ENCODE assay signal across 32 cellular contexts in the genomic region with DNA sequence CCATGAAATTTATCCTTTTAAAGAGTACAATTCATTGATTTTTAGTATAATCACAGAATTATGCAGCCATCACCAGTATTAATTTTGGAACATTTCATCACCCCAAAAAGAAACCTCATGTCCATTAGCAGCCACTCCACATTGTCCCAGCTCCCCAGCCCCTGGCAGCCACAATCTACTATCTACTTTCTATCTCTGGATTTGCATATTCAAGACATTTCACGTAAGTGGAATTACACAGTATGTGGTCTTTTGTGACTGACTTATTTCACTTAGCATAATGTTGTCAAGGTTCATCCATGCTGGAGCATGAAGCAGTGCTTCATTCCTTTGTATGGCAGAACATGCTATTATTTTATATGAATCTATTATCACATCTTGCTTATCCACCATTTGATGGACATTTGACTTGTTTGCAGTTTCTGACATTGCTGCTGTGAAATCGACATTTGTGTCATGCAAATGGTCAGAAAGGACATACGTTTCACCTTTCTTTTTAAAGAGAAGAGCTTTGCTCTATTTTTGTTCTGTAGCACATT. TPM values are rescaled to one million over a fixed set of nuclear protein-coding genes. Genes with fewer than 3 reads are reported as not detected.
A peak's percentile ranks its signal among the peaks of the same experiment; 100 is the strongest.
DNase-seq lines count a peak whose midpoint lies in the region; ATAC-seq, FAIRE-seq and TF ChIP-seq lines count a peak whose summit lies in the region.
"Had no signal": no experiment of that assay in that cellular context is flagged by ENCODE, and none has a peak within 500 bp of the region (broad histone marks: within the 10 kb centered on the region; RNA-seq: fewer than 3 reads in every experiment).

No MANE protein-coding gene starts in this region.

- FAIRE-seq in GM12891 (lab: Jason Lieb, UNC) (no peak), H54 (lab: Jason Lieb, UNC) (no peak)

- H3K4me3 Mint-ChIP-seq in brain = peak overlapping the region in 1 of 5 experiments; percentile 52
- H3K4me3 Mint-ChIP-seq: stimulated activated naive CD8-positive, alpha-beta T cell treated with anti-CD3 and anti-CD28 coated beads, Interleukin-15, Interleukin-2, amounts not matched to agents 100 ng/mL and 50 ng/mL, for 24 hours; T-helper 1 cell treated with Interleukin-12 subunit alpha and Interleukin-12 subunit beta and Interleukin-4 antibody, amounts not matched to agents 30 μg/mL and 1 μg/mL, for 36 hours had no signal

- peaks cover 11% of the 10 kb centered on the region for H3K36me3 Mint-ChIP-seq in brain
- H3K36me3 Mint-ChIP-seq: immature natural killer cell had no signal

- no peak for DNase-seq in GM12891 (ENCODE audit: insufficient read length, low spot score)
- DNase-seq in Karpas-422 = peak; percentile 48
- no peak for DNase-seq in H54 (ENCODE audit: insufficient read length, low spot score)
- DNase-seq in NCI-H2196 (lab: John Stamatoyannopoulos, UW; ENCODE audit: unreplicated experiment) = no peak
- DNase-seq in NOMO-1 (lab: John Stamatoyannopoulos, UW; ENCODE audit: unreplicated experiment in 2 of 2) = no peak
- DNase-seq: activated CD4-positive, alpha-beta T cell treated with anti-CD3 and anti-CD28 coated beads for 1 hour; activated CD8-positive, alpha-beta T cell treated with anti-CD3 and anti-CD28 coated beads, Interleukin-2, amount 10 ng/mL, durations not matched to agents 7 days and 5 days; activated T-cell treated with anti-CD3 and anti-CD28 coated beads for 4 hours; aorta; CD4-positive, CD25-positive, alpha-beta regulatory T cell; cortex of kidney; effector memory CD8-positive, alpha-beta T cell; EL; heart right ventricle; immature natural killer cell; Kasumi-1; NCI-H510A treated with DMSO at 0.1 percent for 48 hours; RPMI8226; SK-N-SH had no signal

- H4K20me1 ChIP-seq in Karpas-422 (ENCODE audit: insufficient read depth, low read depth, low read length) = peaks cover 28% of the 10 kb centered on the region; the same call in 1 of the 2 replicates

- TF ChIP-seq POLR2A in GM12891 (IDR thresholded peaks at IDR 0.05; ENCODE audit: low read depth, low read length) = no peak
- no peak for TF ChIP-seq POLR2A in H54 (IDR thresholded peaks at IDR 0.05; ENCODE audit: low read depth, low read length)

- no peaks in the 10 kb centered on the region for H3K27me3 Mint-ChIP-seq in brain
- H3K27me3 Mint-ChIP-seq: CD4-positive, CD25-positive, alpha-beta regulatory T cell; effector memory CD8-positive, alpha-beta T cell; stimulated activated naive CD8-positive, alpha-beta T cell treated with anti-CD3 and anti-CD28 coated beads, Interleukin-15, Interleukin-2, amounts not matched to agents 100 ng/mL and 50 ng/mL, for 24 hours had no signal

- H3K27ac Mint-ChIP-seq in brain = peak overlapping the region in 3 of 5 experiments; percentile 35 to 89 (median 61)
- H3K27ac Mint-ChIP-seq: activated naive CD4-positive, alpha-beta T cell treated with anti-CD3 and anti-CD28 coated beads, Interleukin-2, amount 50 U/mL, for 72 hours; stimulated activated naive CD8-positive, alpha-beta T cell treated with anti-CD3 and anti-CD28 coated beads, Interleukin-15, Interleukin-2, amounts not matched to agents 100 ng/mL and 50 ng/mL, for 24 hours; T-helper 1 cell treated with Interleukin-12 subunit alpha and Interleukin-12 subunit beta and Interleukin-4 antibody, amounts not matched to agents 30 μg/mL and 1 μg/mL, for 36 hours had no signal

- TF ChIP-seq CTCF in brain (conservative IDR thresholded peaks at IDR 0.05) = no peak
- TF ChIP-seq CTCF in neutrophil (IDR thresholded peaks at IDR 0.05) = no peak

- H3K4me1 ChIP-seq in Karpas-422 (ENCODE audit: low read length) (peaks cover 44% of the 10 kb centered on the region), neutrophil (ENCODE audit: control insufficient read depth in 1 of 2, insufficient read depth in 1 of 2, low read depth in 1 of 2, low read length in 1 of 2) (peaks cover 98 to 100% of the 10 kb centered on the region in 2 experiments)

- H3K9me3 Mint-ChIP-seq in brain = no peaks in the 10 kb centered on the region
- H3K9me3 Mint-ChIP-seq: activated naive CD4-positive, alpha-beta T cell treated with anti-CD3 and anti-CD28 coated beads, Interleukin-2, amount 50 U/mL, for 72 hours; CD4-positive, CD25-positive, alpha-beta regulatory T cell; effector memory CD8-positive, alpha-beta T cell; immature natural killer cell; stimulated activated naive CD8-positive, alpha-beta T cell treated with anti-CD3 and anti-CD28 coated beads, Interleukin-15, Interleukin-2, amounts not matched to agents 100 ng/mL and 50 ng/mL, for 24 hours; T-helper 1 cell treated with Interleukin-12 subunit alpha and Interleukin-12 subunit beta and Interleukin-4 antibody, amounts not matched to agents 30 μg/mL and 1 μg/mL, for 36 hours had no signal

- no peaks in the 10 kb centered on the region for H3K27me3 ChIP-seq in Karpas-422 (ENCODE audit: low read length)
- H3K27me3 ChIP-seq in neutrophil = no peaks in the 10 kb centered on the region
- H3K27me3 ChIP-seq: cardiac muscle cell, heart right ventricle, vagina had no signal

- H3K79me2 ChIP-seq in Karpas-422 (ENCODE audit: low read length) = peaks cover 97% of the 10 kb centered on the region

- no peaks in the 10 kb centered on the region for H3K9me3 ChIP-seq in Karpas-422 (ENCODE audit: low read length)
- no peaks in the 10 kb centered on the region for H3K9me3 ChIP-seq in neutrophil
- H3K9me3 ChIP-seq: heart right ventricle, SK-N-SH, vagina had no signal

- H3K4me2 ChIP-seq in Karpas-422 (ENCODE audit: low read depth, low read length, poor library complexity, severe bottlenecking) = peak overlapping the region; percentile 60
- H3K4me2 ChIP-seq: SK-N-SH had no signal

- no peak overlapping the region for H2AFZ ChIP-seq in Karpas-422 (ENCODE audit: low read length)

- H3K9ac ChIP-seq in Karpas-422 (ENCODE audit: low read length) = no peak overlapping the region
- H3K9ac ChIP-seq: SK-N-SH had no signal

- H3K4me1 Mint-ChIP-seq in brain = peaks cover 70% of the 10 kb centered on the region

- ATAC-seq in GM18498 (IDR thresholded peaks at IDR 0.05; ENCODE audit: unreplicated experiment) = no peak
- ATAC-seq: activated CD8-positive, alpha-beta T cell treated with anti-CD3 and anti-CD28 coated beads, Interleukin-2, amount 10 ng/mL, durations not matched to agents 7 days and 5 days; activated naive CD4-positive, alpha-beta T cell treated with anti-CD3 and anti-CD28 coated beads, Interleukin-2, amount 50 U/mL, for 72 hours; effector memory CD8-positive, alpha-beta T cell; heart right ventricle; left lobe of liver had no signal

- H3K27ac ChIP-seq in Karpas-422 (ENCODE audit: low read length) (peak overlapping the region; percentile 32), neutrophil (peak overlapping the region; percentile 85)
- H3K27ac ChIP-seq: cardiac muscle cell, vagina had no signal

- no peaks in the 10 kb centered on the region for H3K36me3 ChIP-seq in Karpas-422 (ENCODE audit: insufficient read depth, low read length)
- no peaks in the 10 kb centered on the region for H3K36me3 ChIP-seq in neutrophil
- H3K36me3 ChIP-seq: cardiac muscle cell, vagina had no signal

- no peaks in the 10 kb centered on the region for H3K9me2 ChIP-seq in Karpas-422 (replicated peaks; ENCODE audit: insufficient read depth, low read length)
- H3K9me2 ChIP-seq: SK-N-SH had no signal

- H3K4me3 ChIP-seq in Karpas-422 (ENCODE audit: low read length) (peak overlapping the region; percentile 8), neutrophil (ENCODE audit: low read depth in 1 of 2, low read length in 1 of 2) (peak overlapping the region; percentile 48 to 62)
- H3K4me3 ChIP-seq: cardiac muscle cell, heart right ventricle, skin epidermis, vagina had no signal

TF ChIP-seq in GM12891, 5 proteins besides CTCF, POLR2A, EP300 and RAD21:
- no peak for TF ChIP-seq SPI1 (IDR thresholded peaks at IDR 0.05; ENCODE audit: low read depth, low read length)
- TF ChIP-seq POU2F2 (IDR thresholded peaks at IDR 0.05; ENCODE audit: low read depth, low read length) = peak; percentile 51; the same call in 1 of the 2 replicates
TF ChIP-seq in GM12891: peak in this region for 1.

RNA-seq across cellular contexts. Expression of gene METTL9, which starts 10.7 kb away (rescaled TPM):
- polyA plus RNA-seq in GM12891 (2012; ENCODE audit: low read depth, missing spikeins) = 47.5 TPM
- total RNA-seq in Karpas-422 (2014; rRNA removed; shearing (Covaris generic); ENCODE audit: low replicate concordance) = 82.6 and 90.6 TPM in 2 replicates
- 122 TPM for polyA plus RNA-seq in brain (ENCODE audit: insufficient read depth, low read depth, low replicate concordance)

RNA-seq across cellular contexts. Expression of gene IGSF6, which starts 42.3 kb away (rescaled TPM):
- 0.17 TPM for polyA plus RNA-seq in GM12891 (2012; ENCODE audit: low read depth, missing spikeins)
- 0.29 and 0.56 TPM in 2 replicates for total RNA-seq in Karpas-422 (2014; rRNA removed; shearing (Covaris generic); ENCODE audit: low replicate concordance)
- 1.3 TPM for polyA plus RNA-seq in brain (ENCODE audit: insufficient read depth, low read depth, low replicate concordance)
- total RNA-seq: cardiac muscle cell, fibroblast of villous mesenchyme, pulmonary artery endothelial cell had no signal
- polyA plus RNA-seq: SK-N-SH had no signal

RNA-seq across cellular contexts. Expression of gene OTOA, which starts 53.7 kb away (rescaled TPM):
- 0.06 TPM for polyA plus RNA-seq in GM12891 (2012; ENCODE audit: low read depth, missing spikeins)
- total RNA-seq in Karpas-422 (2014; rRNA removed; shearing (Covaris generic); ENCODE audit: low replicate concordance) = 0.07 TPM in 1 of 2 replicates, not detected in the other
- polyA plus RNA-seq in brain (ENCODE audit: insufficient read depth, low read depth, low replicate concordance) = not detected
- total RNA-seq: activated CD8-positive, alpha-beta T cell treated with anti-CD3 and anti-CD28 coated beads, Interleukin-2, amount 10 ng/mL, durations not matched to agents 7 days and 5 days; CD4-positive, CD25-positive, alpha-beta regulatory T cell; pulmonary artery endothelial cell; vagina had no signal
- polyA plus RNA-seq: aorta; cardiac muscle cell; CD4-positive, CD25-positive, alpha-beta regulatory T cell; esophagus; immature natural killer cell had no signal
